Comparison of ENCODE assay signal across 10 cellular contexts in the genomic region with DNA sequence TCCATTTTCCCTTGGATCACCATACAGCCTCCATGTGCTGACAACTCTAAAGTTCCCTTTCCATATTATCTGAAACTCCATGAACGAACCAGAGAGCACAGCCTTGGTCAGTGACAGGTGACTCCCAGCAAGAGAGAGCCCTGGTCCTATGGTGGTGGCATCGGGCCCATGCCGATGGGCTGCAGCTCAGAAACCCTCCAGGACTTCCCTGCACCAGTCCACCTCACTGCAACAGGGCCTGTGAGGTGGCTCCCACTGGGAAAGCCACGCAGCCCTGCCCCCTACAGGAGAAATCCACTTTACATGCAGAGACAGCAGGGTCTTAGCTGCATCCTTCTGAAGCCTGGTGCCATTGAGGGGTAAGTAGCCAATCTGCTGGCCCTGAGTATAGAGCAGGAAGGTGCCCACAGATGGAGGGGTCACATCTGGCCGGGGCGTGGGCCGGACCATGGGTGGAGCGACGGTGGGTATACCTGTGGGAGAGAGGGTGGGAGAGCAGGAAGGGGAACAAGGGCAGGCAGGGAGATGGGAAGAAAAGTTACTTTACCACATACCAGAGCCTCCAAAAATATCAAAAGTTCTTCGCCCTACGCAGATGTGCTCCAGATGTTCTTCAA. TPM values are rescaled to one million over a fixed set of nuclear protein-coding genes. Genes with fewer than 3 reads are reported as not detected.
A peak's percentile ranks its signal among the peaks of the same experiment; 100 is the strongest.
DNase-seq lines count a peak whose midpoint lies in the region; ATAC-seq and TF ChIP-seq lines count a peak whose summit lies in the region.
"Had no signal": no experiment of that assay in that cellular context is flagged by ENCODE, and none has a peak within 500 bp of the region (broad histone marks: within the 10 kb centered on the region; RNA-seq: fewer than 3 reads in every experiment).

No MANE protein-coding gene starts in this region.

- H3K9me3 ChIP-seq in right cardiac atrium (ENCODE audit: control insufficient read depth, low read length): no peaks in the 10 kb centered on the region
- H3K9me3 ChIP-seq: esophagus muscularis mucosa had no signal

- peak; percentile 54 for TF ChIP-seq CTCF in 22Rv1 (IDR thresholded peaks at IDR 0.05)

- H3K4me1 ChIP-seq in right cardiac atrium (ENCODE audit: control insufficient read depth, insufficient read depth, low read length): peaks cover 25% of the 10 kb centered on the region

- H3K27ac ChIP-seq in 22Rv1 (no peak overlapping the region), right cardiac atrium (ENCODE audit: low read length) (peak overlapping the region; percentile 46)

- ATAC-seq in right cardiac atrium: peak; percentile 5 to 6
- ATAC-seq in HG02610 (IDR thresholded peaks at IDR 0.05; ENCODE audit: unreplicated experiment): no peak
- ATAC-seq in GM21381 (IDR thresholded peaks at IDR 0.05; ENCODE audit: unreplicated experiment): no peak

- DNase-seq in Daoy (ENCODE audit: low read depth): peak; percentile 37
- peak; percentile 46 for DNase-seq in SK-MEL-5 (ENCODE audit: low read depth, low spot score)
- peak in 2 of 3 donors; percentile 49 to 53 for DNase-seq in right cardiac atrium
- DNase-seq in NCI-H187 treated with DMSO at 0.1 percent for 48 hours (lab: John Stamatoyannopoulos, UW): no peak
- DNase-seq in NOMO-1 (lab: John Stamatoyannopoulos, UW; ENCODE audit: unreplicated experiment in 2 of 2): no peak
- DNase-seq: NCI-H446 treated with DMSO at 0.1 percent for 48 hours had no signal

- intact Hi-C loops in right cardiac atrium (cut with DNase I): loop anchor here in 1 of 4 donors (10.0 kb wide), 1 partner anchor 51 kb away; a partner anchor contains a TSS

- in situ Hi-C loops in SK-MEL-5 (cut with HindIII; ENCODE audit: low pct_unique_long_range_greater_than_20kb, low sequenced_read_pairs): no loop called here

- WGBS in right cardiac atrium: 53% methylated on average over 11 of the region's 11 CpGs

- H3K4me3 ChIP-seq in right cardiac atrium (ENCODE audit: low read length): no peak overlapping the region
- H3K4me3 ChIP-seq: esophagus muscularis mucosa had no signal

- no peaks in the 10 kb centered on the region for H3K27me3 ChIP-seq in right cardiac atrium (ENCODE audit: control insufficient read depth, insufficient read depth)
- H3K27me3 ChIP-seq: esophagus muscularis mucosa had no signal

RNA-seq across cellular contexts. Expression of a gene that starts 24.7 kb away (rescaled TPM):
- total RNA-seq in Daoy (2014; rRNA removed; shearing (Covaris generic)): 199 and 233 TPM in 2 replicates
- 287 and 310 TPM in 2 replicates for total RNA-seq in SK-MEL-5 (2014; rRNA removed; shearing (Covaris generic))
- 107 and 117 TPM in 2 replicates for polyA plus RNA-seq in SK-MEL-5 (2015; cell fraction: cytosol; rRNA removed)
- 34.6 and 44.4 TPM in 2 replicates for polyA plus RNA-seq in SK-MEL-5 (2015; cell fraction: nucleus; rRNA removed)
- 100 to 1,000 TPM; 160 to 217 (median 190) TPM for total RNA-seq in right cardiac atrium
- polyA plus RNA-seq in right cardiac atrium: 190 TPM

RNA-seq across cellular contexts. Expression of a gene that starts 54.8 kb away (rescaled TPM):
- total RNA-seq in Daoy (2014; rRNA removed; shearing (Covaris generic)): 6.4 and 9.9 TPM in 2 replicates
- total RNA-seq in SK-MEL-5 (2014; rRNA removed; shearing (Covaris generic)): not detected in 2 replicates
- not detected in 2 replicates for polyA plus RNA-seq in SK-MEL-5 (2015; cell fraction: cytosol; rRNA removed)
- not detected in 2 replicates for polyA plus RNA-seq in SK-MEL-5 (2015; cell fraction: nucleus; rRNA removed)
- 10 to 100 TPM; 22.5 to 38.1 (median 29.2) TPM for total RNA-seq in right cardiac atrium
- 18.9 TPM for polyA plus RNA-seq in right cardiac atrium

Comparison
In these comparisons a context has a peak if more than half of its experiments do, and no peak if none do; other contexts are left out.
1. DNase-seq: peak in Daoy (single experiment), SK-MEL-5 (single experiment) and right cardiac atrium (2 of 3); none in NCI-H187 treated with DMSO at 0.1 percent for 48 hours (single experiment) and NOMO-1 (0 of 2).
2. ATAC-seq: peak in right cardiac atrium (2 of 2); none in HG02610 (single experiment) and GM21381 (single experiment).